ENCODE assay signal across 13 cellular contexts in genomic region chr4:143021384-143021783, GRCh38.
DNase-seq lines count a peak whose midpoint lies in the region; ATAC-seq lines count a peak whose summit lies in the region.
"Had no signal": no experiment of that assay in that cellular context is flagged by ENCODE, and none has a peak within 500 bp of the region (broad histone marks: within the 10 kb centered on the region; RNA-seq: fewer than 3 reads in every experiment).

No MANE protein-coding gene starts in this region.

- no peaks in the 10 kb centered on the region for H3K36me3 Mint-ChIP-seq in natural killer cell treated with Interleukin-12 subunit alpha and Interleukin-12 subunit beta and Interleukin-15 and Interleukin-18, amount 100 ng/mL, for 72 hours

- H3K9me3 Mint-ChIP-seq in natural killer cell treated with Interleukin-12 subunit alpha and Interleukin-12 subunit beta and Interleukin-15 and Interleukin-18, amount 100 ng/mL, for 72 hours = no peaks in the 10 kb centered on the region
- H3K9me3 Mint-ChIP-seq: activated CD4-positive, alpha-beta T cell treated with anti-CD3 and anti-CD28 coated beads, Interleukin-2, amount 10 ng/mL, durations not matched to agents 24 days and 14 days had no signal

- H3K27ac Mint-ChIP-seq in natural killer cell treated with Interleukin-12 subunit alpha and Interleukin-12 subunit beta and Interleukin-15 and Interleukin-18, amount 100 ng/mL, for 72 hours = no peak overlapping the region
- H3K27ac Mint-ChIP-seq: activated CD4-positive, alpha-beta T cell treated with anti-CD3 and anti-CD28 coated beads, Interleukin-2, amount 10 ng/mL, durations not matched to agents 24 days and 14 days had no signal

- no peaks in the 10 kb centered on the region for H3K27me3 Mint-ChIP-seq in natural killer cell treated with Interleukin-12 subunit alpha and Interleukin-12 subunit beta and Interleukin-15 and Interleukin-18, amount 100 ng/mL, for 72 hours
- H3K27me3 Mint-ChIP-seq: activated CD4-positive, alpha-beta T cell treated with anti-CD3 and anti-CD28 coated beads, Interleukin-2, amount 10 ng/mL, durations not matched to agents 24 days and 14 days had no signal

- H3K4me1 Mint-ChIP-seq in natural killer cell treated with Interleukin-12 subunit alpha and Interleukin-12 subunit beta and Interleukin-15 and Interleukin-18, amount 100 ng/mL, for 72 hours (ENCODE audit: low read depth in 2 of 2) = no peaks in the 10 kb centered on the region

- no peak overlapping the region for H3K4me3 Mint-ChIP-seq in natural killer cell treated with Interleukin-12 subunit alpha and Interleukin-12 subunit beta and Interleukin-15 and Interleukin-18, amount 100 ng/mL, for 72 hours
- H3K4me3 Mint-ChIP-seq: activated CD4-positive, alpha-beta T cell treated with anti-CD3 and anti-CD28 coated beads, Interleukin-2, amount 10 ng/mL, durations not matched to agents 24 days and 14 days had no signal

- ATAC-seq in GM18499 (IDR thresholded peaks at IDR 0.05; ENCODE audit: insufficient read depth, unreplicated experiment) (peak; percentile 91), GM19455 (IDR thresholded peaks at IDR 0.05; ENCODE audit: unreplicated experiment) (peak; percentile 82), HG02938 (IDR thresholded peaks at IDR 0.05; ENCODE audit: unreplicated experiment) (peak; percentile 74), HG03575 (IDR thresholded peaks at IDR 0.05; ENCODE audit: extremely low read depth, insufficient number of reproducible peaks, low FRiP score, unreplicated experiment) (peak; percentile 95)
- ATAC-seq in natural killer cell treated with Interleukin-12 subunit alpha and Interleukin-12 subunit beta and Interleukin-15 and Interleukin-18, amount 100 ng/mL, for 72 hours = no peak

- DNase-seq in NCI-H1930 (lab: John Stamatoyannopoulos, UW) (no peak), NCI-H226 (no peak), HCEC 1CT (no peak)
- DNase-seq in natural killer cell treated with Interleukin-12 subunit alpha and Interleukin-12 subunit beta and Interleukin-15 and Interleukin-18, amount 100 ng/mL, for 72 hours (ENCODE audit: low spot score) = no peak
- DNase-seq: activated CD4-positive, alpha-beta T cell treated with anti-CD3 and anti-CD28 coated beads, Interleukin-2, amount 10 ng/mL, durations not matched to agents 24 days and 14 days; effector CD8-positive, alpha-beta T cell; heart right ventricle; mesenchymal stem cell; NCI-H2171 treated with DMSO at 0.1 percent for 48 hours had no signal

Comparison
In these comparisons a context has a peak if more than half of its experiments do, and no peak if none do; other contexts are left out.
1. ATAC-seq: peak in GM18499 (single experiment), GM19455 (single experiment), HG02938 (single experiment) and HG03575 (single experiment); none in natural killer cell treated with Interleukin-12 subunit alpha and Interleukin-12 subunit beta and Interleukin-15 and Interleukin-18, amount 100 ng/mL, for 72 hours (0 of 2).